11 cellular contexts compared by ENCODE assay signal in the genomic region with DNA sequence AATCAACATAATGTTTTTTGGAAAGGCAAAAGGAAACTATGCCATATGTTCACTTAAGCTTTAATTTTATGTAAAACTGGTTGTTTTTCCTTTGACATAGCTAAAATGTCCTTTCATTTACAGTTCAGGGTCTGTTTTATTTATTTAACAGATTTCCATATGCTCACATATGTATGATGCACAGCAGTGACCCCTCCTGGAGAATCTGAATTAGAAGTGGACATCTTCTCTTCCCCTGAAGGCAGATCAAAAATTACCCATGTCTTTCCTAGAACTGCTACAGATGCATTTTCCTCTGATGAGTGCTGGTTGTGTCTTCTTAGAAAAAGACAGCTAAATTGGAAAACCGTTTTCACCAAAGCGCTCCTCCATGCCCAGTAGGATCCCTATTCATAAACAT.
DNase-seq lines count a peak whose midpoint lies in the region; ATAC-seq and TF ChIP-seq lines count a peak whose summit lies in the region.
"Had no signal": no experiment of that assay in that cellular context is flagged by ENCODE, and none has a peak within 500 bp of the region (broad histone marks: within the 10 kb centered on the region; RNA-seq: fewer than 3 reads in every experiment).

No MANE protein-coding gene starts in this region.

- ATAC-seq in GM21737 (IDR thresholded peaks at IDR 0.05; ENCODE audit: unreplicated experiment) = no peak
- ATAC-seq: naive thymus-derived CD4-positive, alpha-beta T cell had no signal

- DNase-seq in NCI-H2227 (lab: John Stamatoyannopoulos, UW; ENCODE audit: unreplicated experiment) = peak; percentile 22
- no peak for DNase-seq in NCI-H2227 treated with DMSO at 0.1 percent for 48 hours (lab: John Stamatoyannopoulos, UW)
- DNase-seq in astrocyte of the spinal cord (ENCODE audit: low read depth, low spot score) = peak; percentile 35
- peak; percentile 15 for DNase-seq in renal cortical epithelial cell (ENCODE audit: low read depth)
- DNase-seq in ovary = no peak
- DNase-seq in HPDE6-E6E7 (ENCODE audit: extremely low spot score) = no peak
- DNase-seq: activated CD4-positive, alpha-beta T cell treated with anti-CD3 and anti-CD28 coated beads, Interleukin-2, amount 10 ng/mL, durations not matched to agents 24 days and 14 days; KG1; naive thymus-derived CD4-positive, alpha-beta T cell had no signal

- H3K27me3 ChIP-seq in ovary = no peaks in the 10 kb centered on the region

- H3K36me3 ChIP-seq in ovary = no peaks in the 10 kb centered on the region

- in situ Hi-C loops in astrocyte of the spinal cord (cut with HindIII; ENCODE audit: low sequenced_read_pairs) = no loop called here

- WGBS in ovary, 3 donors = 37 to 95% (median 63%) methylated on average over 2 of the region's 2 CpGs

- peak; percentile 53; the same call in 1 of the 2 replicates for TF ChIP-seq CTCF in LNCAP (IDR thresholded peaks at IDR 0.05)
- TF ChIP-seq CTCF in astrocyte of the spinal cord (IDR thresholded peaks at IDR 0.05; ENCODE audit: low read depth, low read length) = peak; percentile 56
- no peak for TF ChIP-seq CTCF in ovary (IDR thresholded peaks at IDR 0.05)

- H3K27ac ChIP-seq in ovary = no peak overlapping the region

- H3K4me1 ChIP-seq in ovary (ENCODE audit: insufficient read depth) = no peaks in the 10 kb centered on the region

- intact Hi-C loops in ovary (cut with DNase I) = no loop called here

- H3K9me3 ChIP-seq in ovary = no peaks in the 10 kb centered on the region

- H3K4me3 ChIP-seq in astrocyte of the spinal cord (ENCODE audit: low read depth, low read length) (no peak overlapping the region), ovary (no peak overlapping the region)

- no peak for TF ChIP-seq POLR2A in ovary (IDR thresholded peaks at IDR 0.05)

- no peak for TF ChIP-seq EP300 in ovary (IDR thresholded peaks at IDR 0.05)

Comparison
In these comparisons a context has a peak if more than half of its experiments do, and no peak if none do; other contexts are left out.
1. DNase-seq: peak in NCI-H2227 (single experiment), astrocyte of the spinal cord (single experiment) and renal cortical epithelial cell (single experiment); none in NCI-H2227 treated with DMSO at 0.1 percent for 48 hours (single experiment), ovary (0 of 5) and HPDE6-E6E7 (single experiment).
2. CTCF ChIP-seq: peak in LNCAP (single experiment) and astrocyte of the spinal cord (single experiment); none in ovary (0 of 3).